ENCODE assay signal across 11 cellular contexts in the genomic region with DNA sequence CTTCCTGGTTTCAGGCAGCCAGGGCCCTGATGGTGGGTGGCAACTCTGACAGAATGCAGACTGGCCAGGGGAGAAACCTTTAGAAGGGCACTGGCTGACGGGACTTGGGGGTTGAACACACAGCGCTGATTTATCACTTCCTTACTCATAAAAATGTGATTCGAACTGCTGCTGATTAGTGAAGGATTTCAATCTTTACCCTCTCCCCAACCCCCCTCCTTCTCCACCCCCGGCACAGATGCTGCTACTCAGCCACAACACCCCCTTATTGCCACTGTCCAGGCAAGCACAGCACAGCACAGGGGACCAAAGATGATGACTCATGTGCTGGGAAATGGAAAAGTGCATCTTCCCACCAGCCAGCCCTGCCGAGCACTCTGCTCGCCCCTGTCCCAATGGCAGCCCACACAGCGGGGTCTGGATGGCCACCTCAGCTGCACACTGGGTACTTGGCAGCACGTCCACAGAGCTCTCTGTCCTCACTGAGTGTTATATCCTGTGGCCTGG.
A peak's percentile ranks its signal among the peaks of the same experiment; 100 is the strongest.
DNase-seq lines count a peak whose midpoint lies in the region; ATAC-seq and TF ChIP-seq lines count a peak whose summit lies in the region.
"Had no signal": no experiment of that assay in that cellular context is flagged by ENCODE, and none has a peak within 500 bp of the region (broad histone marks: within the 10 kb centered on the region; RNA-seq: fewer than 3 reads in every experiment).

No MANE protein-coding gene starts in this region.

- ATAC-seq in GM19351 (IDR thresholded peaks at IDR 0.05; ENCODE audit: unreplicated experiment), result no peak
- ATAC-seq in HG03025 (IDR thresholded peaks at IDR 0.05; ENCODE audit: low FRiP score, unreplicated experiment), result no peak

- BruUV-seq in MCF 10A (replicated peaks; lab: Mats Ljungman, UMichigan) (no TSS peak), mammary epithelial cell (replicated peaks; lab: Mats Ljungman, UMichigan) (no TSS peak), Caco-2 (replicated peaks; lab: Mats Ljungman, UMichigan) (no TSS peak)

- dilution Hi-C loops in mammary epithelial cell (cut with HindIII; ENCODE audit: low sequenced_read_pairs), result loop anchor here (10.0 kb wide), 1 partner anchor 169 kb away; no protein-coding TSS in a partner anchor

- H3K27ac ChIP-seq in mammary epithelial cell (ENCODE audit: insufficient read depth, low read depth, low read length) (no peak overlapping the region), esophagus muscularis mucosa (replicated peaks in 1 of 4) (peak overlapping the region; percentile 62 to 80 (median 69))
- H3K27ac ChIP-seq: KMS-11 had no signal

- POLR2A ChIA-PET in MCF 10A (lab: Yijun Ruan, JAX), result interaction anchor here (0.7 kb wide), 2 partner anchors 11 to 45 kb away, joined by 3 read pairs; no protein-coding TSS in a partner anchor
- POLR2A ChIA-PET in Caco-2 (lab: Charles Lee), result no interaction called here

- H3K27ac Mint-ChIP-seq in MCF 10A (ENCODE audit: low read depth, unreplicated experiment), result no peak overlapping the region
- H3K27ac Mint-ChIP-seq in nephron, result peak overlapping the region; percentile 79 to 97 (median 83)
- no peak overlapping the region for H3K27ac Mint-ChIP-seq in Caco-2 (ENCODE audit: unreplicated experiment)

- no peaks in the 10 kb centered on the region for H3K27me3 Mint-ChIP-seq in MCF 10A (ENCODE audit: insufficient read depth, unreplicated experiment)
- H3K27me3 Mint-ChIP-seq in nephron (ENCODE audit: low read depth), result no peaks in the 10 kb centered on the region
- no peaks in the 10 kb centered on the region for H3K27me3 Mint-ChIP-seq in Caco-2 (ENCODE audit: insufficient read depth, unreplicated experiment)

- 78% methylated on average over 4 of the region's 8 CpGs for WGBS in mammary epithelial cell (ENCODE audit: low coverage, missing lambda C conversion rate)
- WGBS in esophagus muscularis mucosa, result 65% methylated on average over 8 of the region's 8 CpGs

- no peak for TF ChIP-seq CTCF in MCF 10A (IDR thresholded peaks at IDR 0.05; ENCODE audit: unreplicated experiment)
- TF ChIP-seq CTCF in mammary epithelial cell (conservative IDR thresholded peaks at IDR 0.05 in 1 of 2, IDR thresholded peaks at IDR 0.05 in 1 of 2; ENCODE audit: extremely low read depth in 1 of 2, insufficient read depth in 1 of 2, low read depth in 1 of 2, low read length in 2 of 2), result no peak
- TF ChIP-seq CTCF in esophagus muscularis mucosa (IDR thresholded peaks at IDR 0.05), result no peak
- no peak for TF ChIP-seq CTCF in nephron (IDR thresholded peaks at IDR 0.05; ENCODE audit: unreplicated experiment in 3 of 3)
- no peak for TF ChIP-seq CTCF in Caco-2 (IDR thresholded peaks at IDR 0.05; ENCODE audit: insufficient read depth in 1 of 2, low read depth in 1 of 2, low read length in 1 of 2, severe bottlenecking in 1 of 2, unreplicated experiment in 1 of 2)

- H3K4me1 ChIP-seq in mammary epithelial cell (ENCODE audit: insufficient read depth, low read length) (peaks cover 16% of the 10 kb centered on the region), esophagus muscularis mucosa (peaks cover 42 to 95% (median 78%) of the 10 kb centered on the region in 4 donors), Caco-2 (no peaks in the 10 kb centered on the region)

- CTCF ChIA-PET in MCF 10A (lab: Yijun Ruan, JAX) (interaction anchor here (1.6 kb wide), 1 partner anchor 11 kb away, joined by 5 read pairs; no protein-coding TSS in a partner anchor), mammary epithelial cell (lab: Charles Lee; ENCODE audit: low non-redundant PET) (no interaction called here), Caco-2 (lab: Charles Lee) (interaction anchor here (0.6 kb wide), 1 partner anchor 143 kb away, joined by 4 read pairs; no protein-coding TSS in a partner anchor)

- H3K4me3 Mint-ChIP-seq in MCF 10A (ENCODE audit: unreplicated experiment) (no peak overlapping the region), nephron (no peak overlapping the region), Caco-2 (ENCODE audit: unreplicated experiment) (no peak overlapping the region)

- H3K79me2 ChIP-seq in mammary epithelial cell (ENCODE audit: insufficient read depth, low read length), result no peaks in the 10 kb centered on the region

- no peaks in the 10 kb centered on the region for H3K9me3 ChIP-seq in mammary epithelial cell (replicated peaks; ENCODE audit: insufficient read depth, low read length)
- no peaks in the 10 kb centered on the region for H3K9me3 ChIP-seq in esophagus muscularis mucosa
- no peaks in the 10 kb centered on the region for H3K9me3 ChIP-seq in Caco-2

- no peak overlapping the region for H3K9ac ChIP-seq in mammary epithelial cell (ENCODE audit: insufficient read depth, low read length)
- H3K9ac ChIP-seq: KMS-11 had no signal

- no peaks in the 10 kb centered on the region for H3K27me3 ChIP-seq in mammary epithelial cell (ENCODE audit: insufficient read depth, low read length)
- no peaks in the 10 kb centered on the region for H3K27me3 ChIP-seq in esophagus muscularis mucosa
- H3K27me3 ChIP-seq in Caco-2 (replicated peaks; ENCODE audit: control insufficient read depth, insufficient read depth, low read length), result no peaks in the 10 kb centered on the region

- H3K36me3 ChIP-seq in mammary epithelial cell (ENCODE audit: insufficient read depth, low read length) (peaks cover 2% of the 10 kb centered on the region), esophagus muscularis mucosa (peaks cover 0 to 33% (median 20%) of the 10 kb centered on the region in 4 donors), Caco-2 (ENCODE audit: control insufficient read depth, insufficient read depth, low read length) (peaks cover 2% of the 10 kb centered on the region)

- H3K9me3 Mint-ChIP-seq in MCF 10A (ENCODE audit: unreplicated experiment) (no peaks in the 10 kb centered on the region), nephron (no peaks in the 10 kb centered on the region), Caco-2 (ENCODE audit: unreplicated experiment) (no peaks in the 10 kb centered on the region)

- H4K20me1 ChIP-seq in mammary epithelial cell (ENCODE audit: insufficient read depth, low read length), result no peaks in the 10 kb centered on the region

- H2AFZ ChIP-seq in mammary epithelial cell (ENCODE audit: low read depth, low read length), result no peak overlapping the region

- H3K36me3 Mint-ChIP-seq in MCF 10A (ENCODE audit: insufficient read depth, unreplicated experiment), result peaks cover 54% of the 10 kb centered on the region
- peaks cover 38% of the 10 kb centered on the region for H3K36me3 Mint-ChIP-seq in nephron (ENCODE audit: low read depth)
- peaks cover 11% of the 10 kb centered on the region for H3K36me3 Mint-ChIP-seq in Caco-2 (ENCODE audit: insufficient read depth, unreplicated experiment)

- in situ Hi-C loops in mammary epithelial cell (cut with MboI; ENCODE audit: low sequenced_read_pairs in 2 of 2), result no loop called here

- intact Hi-C loops in MCF 10A (cut with micrococcal nuclease), result no loop called here
- intact Hi-C loops in mammary epithelial cell (cut with micrococcal nuclease), result no loop called here
- intact Hi-C loops in esophagus muscularis mucosa (cut with DNase I), result no loop called here
- intact Hi-C loops in Caco-2 (cut with micrococcal nuclease; ENCODE audit: unreplicated experiment), result no loop called here

- H3K4me1 Mint-ChIP-seq in MCF 10A (ENCODE audit: insufficient read depth, unreplicated experiment) (no peaks in the 10 kb centered on the region), nephron (peaks cover 82% of the 10 kb centered on the region), Caco-2 (ENCODE audit: low read depth, unreplicated experiment) (peaks cover 9% of the 10 kb centered on the region)

- no peak overlapping the region for H3K4me3 ChIP-seq in mammary epithelial cell (replicated peaks in 1 of 3; ENCODE audit: insufficient read depth in 1 of 3, low read depth in 2 of 3, low read length in 3 of 3)
- no peak overlapping the region for H3K4me3 ChIP-seq in esophagus muscularis mucosa
- no peak overlapping the region for H3K4me3 ChIP-seq in Caco-2 (ENCODE audit: low read depth, low read length)

- no peak for TF ChIP-seq EP300 in esophagus muscularis mucosa (IDR thresholded peaks at IDR 0.05)

- no peak for TF ChIP-seq POLR2A in esophagus muscularis mucosa (IDR thresholded peaks at IDR 0.05; ENCODE audit: low read depth)

- peak; percentile 36 for DNase-seq in MCF 10A (ENCODE audit: unreplicated experiment)
- DNase-seq in mammary epithelial cell, result no peak
- no peak for DNase-seq in esophagus muscularis mucosa (ENCODE audit: extremely low spot score)
- DNase-seq in Caco-2, result no peak
- DNase-seq in NCI-H2081 treated with DMSO at 0.1 percent for 48 hours (lab: John Stamatoyannopoulos, UW), result no peak
- DNase-seq: cortex of kidney, NCI-H524 treated with DMSO at 0.1 percent for 48 hours had no signal

- H3K4me2 ChIP-seq in mammary epithelial cell (ENCODE audit: insufficient read depth, low read depth, low read length), result no peak overlapping the region
- H3K4me2 ChIP-seq: KMS-11 had no signal

Comparison
In these comparisons a context has a peak if more than half of its experiments do, and no peak if none do; other contexts are left out.
1. H3K27ac Mint-ChIP-seq: peak in nephron (3 of 3); none in MCF 10A (single experiment) and Caco-2 (single experiment).